ENCODE assay signal across 19 cellular contexts in genomic region chr3:196517919-196518318, GRCh38. TPM values are rescaled to one million over a fixed set of nuclear protein-coding genes. Genes with fewer than 3 reads are reported as not detected.
DNase-seq lines count a peak whose midpoint lies in the region; ATAC-seq, FAIRE-seq and TF ChIP-seq lines count a peak whose summit lies in the region.
"Had no signal": no experiment of that assay in that cellular context is flagged by ENCODE, and none has a peak within 500 bp of the region (broad histone marks: within the 10 kb centered on the region; RNA-seq: fewer than 3 reads in every experiment).

No MANE protein-coding gene starts in this region.

- TF ChIP-seq EP300 in HepG2 (IDR thresholded peaks at IDR 0.05; ENCODE audit: low read depth in 2 of 2, low read length in 2 of 2) (no peak), HepG2 (CRISPR knock-in tag; IDR thresholded peaks at IDR 0.05; ENCODE audit: borderline replicate concordance) (no peak), ovary (IDR thresholded peaks at IDR 0.05) (no peak)

- POLR2A ChIA-PET in HepG2 (lab: Yijun Ruan, JAX) (no interaction called here), T-cell (lab: Charles Lee) (interaction anchor here in 1 of 2 donors (0.6 kb wide), 1 partner anchor 11 kb away, joined by 3 read pairs; no protein-coding TSS in a partner anchor)

- no peaks in the 10 kb centered on the region for H3K36me3 ChIP-seq in HepG2 (replicated peaks in 1 of 2; ENCODE audit: control insufficient read depth in 1 of 2, insufficient read depth in 2 of 2, low read length in 2 of 2)
- no peaks in the 10 kb centered on the region for H3K36me3 ChIP-seq in right lobe of liver
- H3K36me3 ChIP-seq in ovary, result no peaks in the 10 kb centered on the region
- H3K36me3 ChIP-seq: adrenal gland, esophagus muscularis mucosa, sigmoid colon, uterus had no signal

- no peaks in the 10 kb centered on the region for H4K20me1 ChIP-seq in HepG2 (ENCODE audit: insufficient read depth, low read length)

- H3K4me1 Mint-ChIP-seq in T-cell, result no peaks in the 10 kb centered on the region
- H3K4me1 Mint-ChIP-seq: neural crest cell had no signal

- H3K4me3 ChIP-seq in HepG2 (replicated peaks in 1 of 3; ENCODE audit: insufficient read depth in 1 of 3, low read depth in 2 of 3, low read length in 3 of 3), result no peak overlapping the region
- no peak overlapping the region for H3K4me3 ChIP-seq in right lobe of liver
- no peak overlapping the region for H3K4me3 ChIP-seq in ovary
- H3K4me3 ChIP-seq: adrenal gland, esophagus muscularis mucosa, sigmoid colon, uterus had no signal

- TF ChIP-seq POLR2A in HepG2 (IDR thresholded peaks at IDR 0.05; ENCODE audit: insufficient read depth in 1 of 2, low read depth in 2 of 2, low read length in 2 of 2) (no peak), right lobe of liver (IDR thresholded peaks at IDR 0.05) (no peak), GM12892 (IDR thresholded peaks at IDR 0.05; ENCODE audit: low read depth, low read length) (no peak), ovary (IDR thresholded peaks at IDR 0.05) (no peak)

- DNase-seq in HepG2 (ENCODE audit: low spot score), result no peak
- no peak for DNase-seq in right lobe of liver
- DNase-seq in NCI-H2081 (lab: John Stamatoyannopoulos, UW), result peak; percentile 92 to 93
- DNase-seq in SHP77 (lab: John Stamatoyannopoulos, UW), result peak; percentile 23 to 58
- no peak for DNase-seq in T-cell
- no peak for DNase-seq in GM12892 (ENCODE audit: insufficient read length)
- no peak for DNase-seq in ovary
- no peak for DNase-seq in ecto neural progenitor cell (ENCODE audit: low spot score)
- DNase-seq: activated CD4-positive, alpha-beta T cell treated with anti-CD3 and anti-CD28 coated beads for 48 hours; activated T-cell treated with anti-CD3 and anti-CD28 coated beads, Interleukin-2, amount 50 U/mL, for 1 hour; adrenal gland; sigmoid colon; stimulated activated naive CD4-positive, alpha-beta T cell; T-helper 17 cell; uterus had no signal

- no peak overlapping the region; the same call in 1 of the 2 replicates for H3K4me2 ChIP-seq in HepG2 (ENCODE audit: low read depth, low read length)

- no TSS peak for BruUV-seq in HepG2 (replicated peaks; lab: Mats Ljungman, UMichigan)

- ATAC-seq in HepG2, result no peak
- ATAC-seq in right lobe of liver, result no peak
- ATAC-seq in T-cell (replicated peaks in 1 of 4), result no peak
- ATAC-seq: T-helper 17 cell had no signal

- peaks cover 0 to 4% of the 10 kb centered on the region in 2 donors for H3K27me3 Mint-ChIP-seq in T-cell
- H3K27me3 Mint-ChIP-seq: T-helper 17 cell had no signal

- no peaks in the 10 kb centered on the region for H3K9me3 ChIP-seq in HepG2 (ENCODE audit: low read length)
- peaks cover 0 to 16% (median 9%) of the 10 kb centered on the region in 4 donors for H3K9me3 ChIP-seq in right lobe of liver
- H3K9me3 ChIP-seq in ovary, result peaks cover 9 to 13% of the 10 kb centered on the region in 2 donors

- no peak for FAIRE-seq in HepG2 (lab: Jason Lieb, UNC)
- no peak for FAIRE-seq in GM12892 (lab: Jason Lieb, UNC)
- FAIRE-seq: colon had no signal

- H3K4me3 Mint-ChIP-seq in T-cell, result no peak overlapping the region
- H3K4me3 Mint-ChIP-seq: neural crest cell, T-helper 17 cell had no signal

- no peak for TF ChIP-seq RAD21 in HepG2 (CRISPR knock-in tag; IDR thresholded peaks at IDR 0.05)

- no peak overlapping the region for H2AFZ ChIP-seq in HepG2 (ENCODE audit: low read length)

- in situ Hi-C loops in HepG2 (cut with HindIII; ENCODE audit: extremely low pct_ligation_motif_present, low pct_unique_long_range_greater_than_20kb), result loop anchor here (5.0 to 10.0 kb wide), 2 partner anchors 261 to 493 kb away; no protein-coding TSS in a partner anchor

- no peak overlapping the region for H3K9ac ChIP-seq in HepG2 (ENCODE audit: insufficient read depth, low read depth, low read length)

- H3K79me2 ChIP-seq in HepG2 (ENCODE audit: insufficient read depth, low read length), result no peaks in the 10 kb centered on the region

- H3K27me3 ChIP-seq in HepG2 (ENCODE audit: control insufficient read depth in 1 of 2, insufficient read depth in 2 of 2, low read length in 2 of 2) (peaks cover 0 to 17% of the 10 kb centered on the region in 2 experiments; a peak in 3 of 5 replicates), right lobe of liver (no peaks in the 10 kb centered on the region), ovary (no peaks in the 10 kb centered on the region)
- H3K27me3 ChIP-seq: adrenal gland, esophagus muscularis mucosa, sigmoid colon, uterus had no signal

- H3K9me3 Mint-ChIP-seq in T-cell, result peaks cover 12 to 43% (median 28%) of the 10 kb centered on the region in 3 donors

- CTCF ChIA-PET in HepG2 (lab: Yijun Ruan, JAX; ENCODE audit: low intra/inter-chr PET ratio, low total read pairs), result interaction anchor here (2.5 to 3.4 kb wide), 2 partner anchors 32 to 264 kb away, joined by 24 to 28 read pairs; no protein-coding TSS in a partner anchor
- CTCF ChIA-PET in T-cell (lab: Charles Lee), result interaction anchor here (0.5 kb wide), 2 partner anchors 35 to 101 kb away, joined by 3 to 5 read pairs; no protein-coding TSS in a partner anchor

- TF ChIP-seq CTCF in HepG2 (CRISPR knock-in tag; IDR thresholded peaks at IDR 0.05), result no peak
- no peak for TF ChIP-seq CTCF in right lobe of liver (IDR thresholded peaks at IDR 0.05)
- no peak for TF ChIP-seq CTCF in ovary (IDR thresholded peaks at IDR 0.05)

- 50% methylated on average over 2 of the region's 2 CpGs for WGBS in HepG2 (ENCODE audit: low lambda C conversion rate)
- WGBS in right lobe of liver (ENCODE audit: insufficient coverage, low coverage, low lambda C conversion rate, missing lambda C conversion rate), result 100% methylated on average over 2 of the region's 2 CpGs
- 79 to 91% (median 82%) methylated on average over 2 of the region's 2 CpGs for WGBS in ovary, 3 donors

- no peak overlapping the region for H3K27ac Mint-ChIP-seq in T-cell
- H3K27ac Mint-ChIP-seq: T-helper 17 cell had no signal

- intact Hi-C loops in HepG2 (cut with micrococcal nuclease; ENCODE audit: unreplicated experiment), result loop anchor here (2.0 to 5.0 kb wide), 2 partner anchors 306 to 491 kb away; partner anchors contain the start of gene ZDHHC19
- intact Hi-C loops in right lobe of liver (cut with DNase I), result no loop called here
- intact Hi-C loops in ovary (cut with DNase I), result no loop called here

- H3K4me1 ChIP-seq in HepG2 (ENCODE audit: insufficient read depth, low read length) (peaks cover 19% of the 10 kb centered on the region), right lobe of liver (no peaks in the 10 kb centered on the region), ovary (ENCODE audit: insufficient read depth) (no peaks in the 10 kb centered on the region)
- H3K4me1 ChIP-seq: adrenal gland, sigmoid colon, uterus had no signal

- peaks cover 20% of the 10 kb centered on the region for H3K36me3 Mint-ChIP-seq in T-cell

- H3K27ac ChIP-seq in HepG2 (ENCODE audit: extremely low read length, insufficient read depth, low read length) (no peak overlapping the region), right lobe of liver (no peak overlapping the region), ovary (no peak overlapping the region)
- H3K27ac ChIP-seq: adrenal gland, esophagus muscularis mucosa, sigmoid colon, uterus had no signal

RNA-seq across cellular contexts. Expression of gene SMCO1, which starts 2.8 kb away (rescaled TPM):
- total RNA-seq in HepG2 (2016; rRNA removed; fragmentation: Illumina TruSeq; extraction: Trizol) (not detected in 2 replicates), right lobe of liver (not detected), T-cell (not detected), ovary (not detected)
- not detected in 2 replicates for total RNA-seq in HepG2 (2016; cell fraction: cytosol; rRNA removed; fragmentation: Illumina TruSeq; extraction: Trizol; ENCODE audit: low read depth)
- total RNA-seq in HepG2 (2016; cell fraction: insoluble cytoplasmic fraction; rRNA removed; fragmentation: Illumina TruSeq; extraction: Trizol), result not detected in 2 replicates
- not detected in 2 replicates for total RNA-seq in HepG2 (2016; cell fraction: membrane; rRNA removed; fragmentation: Illumina TruSeq; extraction: Trizol)
- total RNA-seq in HepG2 (2016; cell fraction: nucleus; rRNA removed; fragmentation: Illumina TruSeq; extraction: Trizol), result not detected in 2 replicates
- polyA plus RNA-seq in HepG2 (2011; rRNA removed) (not detected in 2 replicates), ovary (not detected)
- not detected in 2 replicates for polyA plus RNA-seq in HepG2 (2011; cell fraction: cytosol; rRNA removed)
- not detected in 2 replicates for polyA plus RNA-seq in HepG2 (2011; cell fraction: nucleus; rRNA removed)
- polyA plus RNA-seq in HepG2 (2012), result not detected in 2 replicates
- not detected in 2 replicates for polyA plus RNA-seq in HepG2 (2016; cell fraction: cytosol; fragmentation: Illumina TruSeq; extraction: Trizol; ENCODE audit: low read depth)
- polyA plus RNA-seq in HepG2 (2016; cell fraction: insoluble cytoplasmic fraction; fragmentation: Illumina TruSeq; extraction: Trizol; ENCODE audit: low read depth), result not detected in 2 replicates
- polyA plus RNA-seq in HepG2 (2016; cell fraction: membrane; fragmentation: Illumina TruSeq; extraction: Trizol; ENCODE audit: low read depth), result not detected in 2 replicates
- not detected in 2 replicates for polyA plus RNA-seq in HepG2 (2016; cell fraction: nucleus; fragmentation: Illumina TruSeq; extraction: Trizol; ENCODE audit: insufficient read depth, low read depth)
- not detected in 2 replicates for polyA minus RNA-seq in HepG2 (2011; rRNA and poly(A)+ RNA removed; ENCODE audit: low replicate concordance)
- polyA minus RNA-seq in HepG2 (2011; cell fraction: cytosol; rRNA and poly(A)+ RNA removed), result not detected in 2 replicates
- polyA minus RNA-seq in HepG2 (2011; cell fraction: nucleus; rRNA and poly(A)+ RNA removed), result not detected in 2 replicates
- not detected for polyA plus RNA-seq in GM12892 (2012; ENCODE audit: missing spikeins)
- total RNA-seq: adrenal gland, esophagus muscularis mucosa, lung microvascular endothelial cell, neural crest cell, sigmoid colon, T-helper 17 cell, uterus had no signal
- polyA plus RNA-seq: sigmoid colon had no signal

RNA-seq across cellular contexts. Expression of gene RNF168, which starts 14.4 kb away (rescaled TPM):
- 22.9 and 28.8 TPM in 2 replicates for total RNA-seq in HepG2 (2016; rRNA removed; fragmentation: Illumina TruSeq; extraction: Trizol)
- 4.0 and 5.2 TPM in 2 replicates for total RNA-seq in HepG2 (2016; cell fraction: cytosol; rRNA removed; fragmentation: Illumina TruSeq; extraction: Trizol; ENCODE audit: low read depth)
- 22.6 and 28.8 TPM in 2 replicates for total RNA-seq in HepG2 (2016; cell fraction: insoluble cytoplasmic fraction; rRNA removed; fragmentation: Illumina TruSeq; extraction: Trizol)
- 13.4 and 14.6 TPM in 2 replicates for total RNA-seq in HepG2 (2016; cell fraction: membrane; rRNA removed; fragmentation: Illumina TruSeq; extraction: Trizol)
- 13.2 and 15.2 TPM in 2 replicates for total RNA-seq in HepG2 (2016; cell fraction: nucleus; rRNA removed; fragmentation: Illumina TruSeq; extraction: Trizol)
- polyA plus RNA-seq in HepG2 (2011; rRNA removed), result 3.4 and 3.7 TPM in 2 replicates
- polyA plus RNA-seq in HepG2 (2011; cell fraction: cytosol; rRNA removed), result 2.5 and 3.1 TPM in 2 replicates
- polyA plus RNA-seq in HepG2 (2011; cell fraction: nucleus; rRNA removed), result 3.2 and 4.2 TPM in 2 replicates
- 7.6 TPM in 2 replicates for polyA plus RNA-seq in HepG2 (2012)
- 1.6 and 2.0 TPM in 2 replicates for polyA plus RNA-seq in HepG2 (2016; cell fraction: cytosol; fragmentation: Illumina TruSeq; extraction: Trizol; ENCODE audit: low read depth)
- polyA plus RNA-seq in HepG2 (2016; cell fraction: insoluble cytoplasmic fraction; fragmentation: Illumina TruSeq; extraction: Trizol; ENCODE audit: low read depth), result 14.1 and 14.6 TPM in 2 replicates
- 3.8 and 3.9 TPM in 2 replicates for polyA plus RNA-seq in HepG2 (2016; cell fraction: membrane; fragmentation: Illumina TruSeq; extraction: Trizol; ENCODE audit: low read depth)
- polyA plus RNA-seq in HepG2 (2016; cell fraction: nucleus; fragmentation: Illumina TruSeq; extraction: Trizol; ENCODE audit: insufficient read depth, low read depth), result 15.7 and 16.0 TPM in 2 replicates
- polyA minus RNA-seq in HepG2 (2011; rRNA and poly(A)+ RNA removed; ENCODE audit: low replicate concordance), result 15.5 and 55.3 TPM in 2 replicates
- polyA minus RNA-seq in HepG2 (2011; cell fraction: cytosol; rRNA and poly(A)+ RNA removed), result 12.5 and 16.7 TPM in 2 replicates
- 9.0 and 12.3 TPM in 2 replicates for polyA minus RNA-seq in HepG2 (2011; cell fraction: nucleus; rRNA and poly(A)+ RNA removed)
- total RNA-seq in right lobe of liver, result 10 to 100 TPM in 3 of 6 experiments, 1 to 10 TPM in 3; 7.5 to 14.2 (median 11.4) TPM
- 10 to 100 TPM; 27.1 to 71.2 (median 64.8) TPM for total RNA-seq in T-cell
- polyA plus RNA-seq in GM12892 (2012; ENCODE audit: missing spikeins), result 17.5 TPM
- total RNA-seq in ovary, result 10 to 100 TPM; 11.6 to 29.3 (median 23.3) TPM
- polyA plus RNA-seq in ovary, result 1 to 10 TPM; 8.0 to 8.6 TPM

RNA-seq across cellular contexts. Expression of gene WDR53, which starts 50.4 kb away (rescaled TPM):
- total RNA-seq in HepG2 (2016; rRNA removed; fragmentation: Illumina TruSeq; extraction: Trizol) (7.7 and 16.4 TPM in 2 replicates), right lobe of liver (1 to 10 TPM; 1.5 to 5.8 (median 4.3) TPM), T-cell (10 to 100 TPM; 19.2 to 29.8 (median 25.5) TPM), ovary (10 to 100 TPM in 4 of 7 donors, 1 to 10 TPM in 3; 3.0 to 14.1 (median 11.6) TPM)
- 2.8 and 5.5 TPM in 2 replicates for total RNA-seq in HepG2 (2016; cell fraction: cytosol; rRNA removed; fragmentation: Illumina TruSeq; extraction: Trizol; ENCODE audit: low read depth)
- 9.8 and 13.8 TPM in 2 replicates for total RNA-seq in HepG2 (2016; cell fraction: insoluble cytoplasmic fraction; rRNA removed; fragmentation: Illumina TruSeq; extraction: Trizol)
- total RNA-seq in HepG2 (2016; cell fraction: membrane; rRNA removed; fragmentation: Illumina TruSeq; extraction: Trizol), result 6.5 and 7.9 TPM in 2 replicates
- 5.2 and 7.0 TPM in 2 replicates for total RNA-seq in HepG2 (2016; cell fraction: nucleus; rRNA removed; fragmentation: Illumina TruSeq; extraction: Trizol)
- polyA plus RNA-seq in HepG2 (2011; rRNA removed) (3.5 and 4.1 TPM in 2 replicates), ovary (10 to 100 TPM; 10.8 to 13.1 TPM)
- polyA plus RNA-seq in HepG2 (2011; cell fraction: cytosol; rRNA removed), result 3.7 and 3.9 TPM in 2 replicates
- 2.9 and 3.9 TPM in 2 replicates for polyA plus RNA-seq in HepG2 (2011; cell fraction: nucleus; rRNA removed)
- polyA plus RNA-seq in HepG2 (2012), result 6.1 and 9.5 TPM in 2 replicates
- 3.1 and 3.4 TPM in 2 replicates for polyA plus RNA-seq in HepG2 (2016; cell fraction: cytosol; fragmentation: Illumina TruSeq; extraction: Trizol; ENCODE audit: low read depth)
- 17.3 and 18.0 TPM in 2 replicates for polyA plus RNA-seq in HepG2 (2016; cell fraction: insoluble cytoplasmic fraction; fragmentation: Illumina TruSeq; extraction: Trizol; ENCODE audit: low read depth)
- 5.2 and 5.5 TPM in 2 replicates for polyA plus RNA-seq in HepG2 (2016; cell fraction: membrane; fragmentation: Illumina TruSeq; extraction: Trizol; ENCODE audit: low read depth)
- polyA plus RNA-seq in HepG2 (2016; cell fraction: nucleus; fragmentation: Illumina TruSeq; extraction: Trizol; ENCODE audit: insufficient read depth, low read depth), result 13.6 and 14.4 TPM in 2 replicates
- 3.2 and 15.2 TPM in 2 replicates for polyA minus RNA-seq in HepG2 (2011; rRNA and poly(A)+ RNA removed; ENCODE audit: low replicate concordance)
- 1.8 and 2.3 TPM in 2 replicates for polyA minus RNA-seq in HepG2 (2011; cell fraction: cytosol; rRNA and poly(A)+ RNA removed)
- 2.1 and 4.0 TPM in 2 replicates for polyA minus RNA-seq in HepG2 (2011; cell fraction: nucleus; rRNA and poly(A)+ RNA removed)
- 17.3 TPM for polyA plus RNA-seq in GM12892 (2012; ENCODE audit: missing spikeins)

RNA-seq across cellular contexts. Expression of gene FBXO45, which starts 50.5 kb away (rescaled TPM):
- 12.1 and 18.4 TPM in 2 replicates for total RNA-seq in HepG2 (2016; rRNA removed; fragmentation: Illumina TruSeq; extraction: Trizol)
- 1.4 and 2.1 TPM in 2 replicates for total RNA-seq in HepG2 (2016; cell fraction: cytosol; rRNA removed; fragmentation: Illumina TruSeq; extraction: Trizol; ENCODE audit: low read depth)
- total RNA-seq in HepG2 (2016; cell fraction: insoluble cytoplasmic fraction; rRNA removed; fragmentation: Illumina TruSeq; extraction: Trizol), result 12.2 and 16.6 TPM in 2 replicates
- 9.5 and 10.4 TPM in 2 replicates for total RNA-seq in HepG2 (2016; cell fraction: membrane; rRNA removed; fragmentation: Illumina TruSeq; extraction: Trizol)
- 6.9 and 8.6 TPM in 2 replicates for total RNA-seq in HepG2 (2016; cell fraction: nucleus; rRNA removed; fragmentation: Illumina TruSeq; extraction: Trizol)
- 4.9 and 7.0 TPM in 2 replicates for polyA plus RNA-seq in HepG2 (2011; rRNA removed)
- 2.7 and 4.4 TPM in 2 replicates for polyA plus RNA-seq in HepG2 (2011; cell fraction: cytosol; rRNA removed)
- polyA plus RNA-seq in HepG2 (2011; cell fraction: nucleus; rRNA removed), result 1.4 and 1.7 TPM in 2 replicates
- 7.8 and 9.3 TPM in 2 replicates for polyA plus RNA-seq in HepG2 (2012)
- 1.4 and 1.6 TPM in 2 replicates for polyA plus RNA-seq in HepG2 (2016; cell fraction: cytosol; fragmentation: Illumina TruSeq; extraction: Trizol; ENCODE audit: low read depth)
- polyA plus RNA-seq in HepG2 (2016; cell fraction: insoluble cytoplasmic fraction; fragmentation: Illumina TruSeq; extraction: Trizol; ENCODE audit: low read depth), result 17.1 and 19.3 TPM in 2 replicates
- 7.4 and 8.0 TPM in 2 replicates for polyA plus RNA-seq in HepG2 (2016; cell fraction: membrane; fragmentation: Illumina TruSeq; extraction: Trizol; ENCODE audit: low read depth)
- polyA plus RNA-seq in HepG2 (2016; cell fraction: nucleus; fragmentation: Illumina TruSeq; extraction: Trizol; ENCODE audit: insufficient read depth, low read depth), result 8.4 and 9.2 TPM in 2 replicates
- 2.6 and 8.3 TPM in 2 replicates for polyA minus RNA-seq in HepG2 (2011; rRNA and poly(A)+ RNA removed; ENCODE audit: low replicate concordance)
- 4.6 and 5.3 TPM in 2 replicates for polyA minus RNA-seq in HepG2 (2011; cell fraction: cytosol; rRNA and poly(A)+ RNA removed)
- polyA minus RNA-seq in HepG2 (2011; cell fraction: nucleus; rRNA and poly(A)+ RNA removed), result 4.2 and 4.5 TPM in 2 replicates
- 1 to 10 TPM; 3.8 to 5.5 (median 4.4) TPM for total RNA-seq in right lobe of liver
- total RNA-seq in T-cell, result 1 to 10 TPM; 4.9 to 9.5 (median 8.2) TPM
- polyA plus RNA-seq in GM12892 (2012; ENCODE audit: missing spikeins), result 13.5 TPM
- 1 to 10 TPM; 3.8 to 8.2 (median 7.2) TPM for total RNA-seq in ovary
- polyA plus RNA-seq in ovary, result 1 to 10 TPM; 3.8 to 7.3 TPM

Comparison
In these comparisons a context has a peak if more than half of its experiments do, and no peak if none do; other contexts are left out.
1. DNase-seq: peak in NCI-H2081 (2 of 2) and SHP77 (2 of 2); none in HepG2 (single experiment), right lobe of liver (0 of 3), T-cell (0 of 34), GM12892 (single experiment), ovary (0 of 5) and ecto neural progenitor cell (single experiment).